ENCODE assay signal across 13 cellular contexts in the genomic region with DNA sequence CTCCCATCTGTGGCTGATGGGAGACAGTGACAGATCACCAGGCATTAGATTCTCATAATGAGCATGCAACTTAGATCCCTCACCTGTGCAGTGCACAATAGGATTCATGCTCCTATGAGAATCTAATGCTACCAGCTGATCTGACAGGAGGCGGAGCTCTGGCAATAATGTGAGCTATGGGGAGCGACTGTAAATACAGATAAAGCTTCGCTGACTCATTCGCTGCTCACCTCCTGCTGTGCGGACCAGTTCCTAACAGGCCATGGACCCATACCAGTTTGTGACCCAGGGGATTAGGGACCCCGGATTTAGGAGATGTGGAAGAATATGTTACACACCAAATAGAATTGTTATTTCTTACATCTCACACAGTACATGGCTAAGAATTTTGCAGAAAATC. TPM values are rescaled to one million over a fixed set of nuclear protein-coding genes. Genes with fewer than 3 reads are reported as not detected.
DNase-seq lines count a peak whose midpoint lies in the region; ATAC-seq, FAIRE-seq and TF ChIP-seq lines count a peak whose summit lies in the region.
"Had no signal": no experiment of that assay in that cellular context is flagged by ENCODE, and none has a peak within 500 bp of the region (broad histone marks: within the 10 kb centered on the region; RNA-seq: fewer than 3 reads in every experiment).

No MANE protein-coding gene starts in this region.

- H2AK5ac ChIP-seq in H1 (ENCODE audit: low read depth, low read length): no peak overlapping the region

- H3K27ac ChIP-seq in H1 (ENCODE audit: low read depth, low read length): no peak overlapping the region
- H3K27ac ChIP-seq: BLaER1 had no signal

- no peaks in the 10 kb centered on the region for H3K27me3 ChIP-seq in H1 (replicated peaks in 1 of 4; ENCODE audit: control insufficient read depth in 3 of 4, extremely low read depth in 1 of 4, insufficient read depth in 3 of 4, low read length in 3 of 4)
- H3K27me3 ChIP-seq: BLaER1 had no signal

- H2BK5ac ChIP-seq in H1 (ENCODE audit: low read depth, low read length): no peak overlapping the region

- no peaks in the 10 kb centered on the region for H3K36me3 ChIP-seq in H1 (ENCODE audit: control insufficient read depth in 2 of 4, insufficient read depth in 4 of 4, low read length in 3 of 4)
- H3K36me3 ChIP-seq: BLaER1 had no signal

- H3K4ac ChIP-seq in H1 (replicated peaks; ENCODE audit: insufficient read length, low read depth, low read length): no peak overlapping the region

- H3K23ac ChIP-seq in H1 (ENCODE audit: insufficient read length): no peak overlapping the region

- POLR2A ChIA-PET in H1 (lab: Charles Lee; ENCODE audit: partially characterized antibody): interaction anchor here (0.5 kb wide), 1 partner anchor 38 kb away, joined by 3 read pairs; no protein-coding TSS in a partner anchor

- H3K27me3 Mint-ChIP-seq in activated CD4-positive, alpha-beta T cell treated with anti-CD3 and anti-CD28 coated beads, Interleukin-2, amount 10 ng/mL, durations not matched to agents 24 days and 14 days: no peaks in the 10 kb centered on the region

- no peaks in the 10 kb centered on the region for H4K20me1 ChIP-seq in H1 (replicated peaks in 1 of 2; ENCODE audit: control insufficient read depth in 1 of 2, insufficient read depth in 2 of 2, low read length in 2 of 2)
- H4K20me1 ChIP-seq: BLaER1 had no signal

- no peak for TF ChIP-seq RAD21 in H1 (IDR thresholded peaks at IDR 0.05 in 1 of 2, conservative IDR thresholded peaks at IDR 0.05 in 1 of 2; ENCODE audit: low read depth in 2 of 2, low read length in 2 of 2)

- no peak overlapping the region for H4K8ac ChIP-seq in H1 (ENCODE audit: extremely low read depth, insufficient read depth, low read length)

- no peak for FAIRE-seq in H1 (lab: Jason Lieb, UNC)

- WGBS in H1 (ENCODE audit: extremely low coverage in 1 of 2, insufficient coverage in 1 of 2, insufficient read length in 1 of 2, insufficient replicate concordance in 2 of 2, low coverage in 1 of 2, low lambda C conversion rate in 2 of 2, missing lambda C conversion rate in 1 of 2), 2 experiments: 75% methylated on average over 6 of the region's 6 CpGs; no CpG with 5 or more reads in 1 of the 2 experiments

- H3K4me3 Mint-ChIP-seq in activated CD4-positive, alpha-beta T cell treated with anti-CD3 and anti-CD28 coated beads, Interleukin-2, amount 10 ng/mL, durations not matched to agents 24 days and 14 days: no peak overlapping the region
- H3K4me3 Mint-ChIP-seq: naive B cell; T-helper 1 cell treated with Interleukin-12 subunit alpha and Interleukin-12 subunit beta and Interleukin-4 antibody, amounts not matched to agents 30 μg/mL and 1 μg/mL, for 36 hours had no signal

- H2BK12ac ChIP-seq in H1 (ENCODE audit: low read depth, low read length): no peak overlapping the region

- no peak overlapping the region for H2BK120ac ChIP-seq in H1 (replicated peaks; ENCODE audit: low read depth, low read length)

- H3K4me1 ChIP-seq in H1 (replicated peaks in 1 of 4; ENCODE audit: control insufficient read depth in 3 of 4, insufficient read depth in 4 of 4, low read length in 3 of 4): peaks cover 0 to 9% (median 1%) of the 10 kb centered on the region in 4 experiments; a peak in 3 of 7 replicates
- H3K4me1 ChIP-seq: BLaER1 had no signal

- no peak overlapping the region for H2AFZ ChIP-seq in H1 (ENCODE audit: low read length)

- peak; percentile 60 for ATAC-seq in left ventricle myocardium superior
- no peak for ATAC-seq in HG03196 (IDR thresholded peaks at IDR 0.05; ENCODE audit: unreplicated experiment)
- no peak for ATAC-seq in GM19328 (IDR thresholded peaks at IDR 0.05; ENCODE audit: unreplicated experiment)

- no peak overlapping the region for H2BK15ac ChIP-seq in H1 (ENCODE audit: low read length)

- no peak overlapping the region for H2BK20ac ChIP-seq in H1 (ENCODE audit: low read length)

- CTCF ChIA-PET in H1 (lab: Charles Lee; ENCODE audit: partially characterized antibody): interaction anchor here (0.7 to 1.2 kb wide), 3 partner anchors 11 to 156 kb away, joined by 3 read pairs; no protein-coding TSS in a partner anchor

- H3K14ac ChIP-seq in H1 (ENCODE audit: insufficient read length): no peak overlapping the region

- H3K18ac ChIP-seq in H1 (ENCODE audit: extremely low read depth, low read length): no peak overlapping the region

- H3K79me2 ChIP-seq in H1 (ENCODE audit: control insufficient read depth in 1 of 2, insufficient read depth in 2 of 2, low read length in 2 of 2): no peaks in the 10 kb centered on the region

- TF ChIP-seq EP300 in H1 (IDR thresholded peaks at IDR 0.05; ENCODE audit: borderline replicate concordance in 1 of 2, low read depth in 2 of 2, low read length in 2 of 2): no peak

- H3K4me1 Mint-ChIP-seq in activated CD4-positive, alpha-beta T cell treated with anti-CD3 and anti-CD28 coated beads, Interleukin-2, amount 10 ng/mL, durations not matched to agents 24 days and 14 days: no peaks in the 10 kb centered on the region
- H3K4me1 Mint-ChIP-seq: naive B cell had no signal

- H3K9ac ChIP-seq in H1 (replicated peaks in 1 of 4; ENCODE audit: extremely low read depth in 1 of 4, low read depth in 3 of 4, low read length in 3 of 4): no peak overlapping the region
- H3K9ac ChIP-seq: BLaER1 had no signal

- TF ChIP-seq CTCF in H1 (IDR thresholded peaks at IDR 0.05; ENCODE audit: control extremely low read depth in 1 of 3, insufficient read depth in 1 of 3, low read depth in 1 of 3, low read length in 3 of 3) (no peak), GM20000 (IDR thresholded peaks at IDR 0.05; ENCODE audit: extremely low read depth, missing control alignments) (no peak)

- 0 out of 2 replicates have a peak, but pooled peaks cover 1% of the 10 kb centered on the region for H3K23me2 ChIP-seq in H1 (ENCODE audit: low read depth, low read length)

- H3K36me3 Mint-ChIP-seq in activated CD4-positive, alpha-beta T cell treated with anti-CD3 and anti-CD28 coated beads, Interleukin-2, amount 10 ng/mL, durations not matched to agents 24 days and 14 days (ENCODE audit: low read depth): no peaks in the 10 kb centered on the region
- H3K36me3 Mint-ChIP-seq: naive B cell had no signal

- H4K5ac ChIP-seq in H1 (ENCODE audit: insufficient read length, low read depth, low read length): no peak overlapping the region

- H3K27ac Mint-ChIP-seq in activated CD4-positive, alpha-beta T cell treated with anti-CD3 and anti-CD28 coated beads, Interleukin-2, amount 10 ng/mL, durations not matched to agents 24 days and 14 days: no peak overlapping the region
- H3K27ac Mint-ChIP-seq: naive B cell; T-helper 1 cell treated with Interleukin-12 subunit alpha and Interleukin-12 subunit beta and Interleukin-4 antibody, amounts not matched to agents 30 μg/mL and 1 μg/mL, for 36 hours had no signal

- no peak overlapping the region for H3K4me3 ChIP-seq in H1 (ENCODE audit: extremely low read depth in 1 of 4, insufficient read depth in 2 of 4, low read depth in 3 of 4, low read length in 4 of 4)
- H3K4me3 ChIP-seq: BLaER1 had no signal

- no peaks in the 10 kb centered on the region for H3K9me3 Mint-ChIP-seq in activated CD4-positive, alpha-beta T cell treated with anti-CD3 and anti-CD28 coated beads, Interleukin-2, amount 10 ng/mL, durations not matched to agents 24 days and 14 days
- H3K9me3 Mint-ChIP-seq: naive B cell; T-helper 1 cell treated with Interleukin-12 subunit alpha and Interleukin-12 subunit beta and Interleukin-4 antibody, amounts not matched to agents 30 μg/mL and 1 μg/mL, for 36 hours had no signal

- H4K91ac ChIP-seq in H1 (replicated peaks; ENCODE audit: insufficient read length, low read length): no peak overlapping the region

- TF ChIP-seq POLR2A in H1 (IDR thresholded peaks at IDR 0.05; ENCODE audit: control extremely low read depth in 1 of 2, low read depth in 2 of 2, low read length in 2 of 2): no peak

- intact Hi-C loops in left ventricle myocardium superior (cut with micrococcal nuclease) (no loop called here), cardiac septum (cut with DNase I) (no loop called here)
- intact Hi-C loops in activated CD4-positive, alpha-beta T cell treated with anti-CD3 and anti-CD28 coated beads, Interleukin-2, amount 10 ng/mL, durations not matched to agents 24 days and 14 days (cut with micrococcal nuclease): no loop called here

- DNase-seq in left ventricle myocardium superior (no peak), cardiac septum (ENCODE audit: low spot score) (no peak), OCI-M1 (lab: John Stamatoyannopoulos, UW) (peak; percentile 82), H1 (ENCODE audit: low read depth in 1 of 2, low spot score in 2 of 2) (peak in 1 of 2 experiments; percentile 53), GM20000 (ENCODE audit: low spot score) (no peak)
- no peak for DNase-seq in activated CD4-positive, alpha-beta T cell treated with anti-CD3 and anti-CD28 coated beads, Interleukin-2, amount 10 ng/mL, durations not matched to agents 24 days and 14 days
- DNase-seq: activated CD8-positive, alpha-beta memory T cell treated with anti-CD3 and anti-CD28 coated beads, Interleukin-2, amount 50 U/mL, for 4 hours; naive B cell had no signal

- H3K4me2 ChIP-seq in H1 (ENCODE audit: insufficient read depth in 1 of 2, low read depth in 2 of 2, low read length in 2 of 2): no peak overlapping the region
- H3K4me2 ChIP-seq: BLaER1 had no signal

- no peaks in the 10 kb centered on the region for H3K79me1 ChIP-seq in H1 (ENCODE audit: low read depth, low read length)

- no peak overlapping the region for H3K56ac ChIP-seq in H1 (replicated peaks; ENCODE audit: insufficient read length, low read depth, low read length)

- no peaks in the 10 kb centered on the region for H3K9me3 ChIP-seq in H1 (ENCODE audit: insufficient read depth in 2 of 2, low read depth in 1 of 2, low read length in 1 of 2)
- H3K9me3 ChIP-seq: BLaER1 had no signal

RNA-seq across cellular contexts. Expression of a gene that starts 6.7 kb away (rescaled TPM):
- total RNA-seq in left ventricle myocardium superior: not detected
- not detected for total RNA-seq in cardiac septum
- not detected in 2 replicates for total RNA-seq in H1 (2021; fragmentation: NEBNext Ultra II Directional; extraction: Animal tissue kit (Norgen Biotek cat#: 25700))
- polyA plus RNA-seq in H1 (2011; rRNA removed): not detected in 2 replicates
- not detected for polyA plus RNA-seq in H1 (2011; cell fraction: cytosol; rRNA removed)
- polyA plus RNA-seq in H1 (2011; cell fraction: nucleus; rRNA removed): not detected
- not detected in 4 replicates for polyA plus RNA-seq in H1 (2012, experiment 1 of 2)
- polyA plus RNA-seq in H1 (2012, experiment 2 of 2): not detected
- polyA plus RNA-seq in H1 (2013, experiment 1 of 2): not detected
- polyA plus RNA-seq in H1 (2013, experiment 2 of 2): not detected
- polyA minus RNA-seq in H1 (2011; rRNA and poly(A)+ RNA removed): 0.25 TPM in 1 of 2 replicates, not detected in the other
- not detected for polyA minus RNA-seq in H1 (2011; cell fraction: cytosol; rRNA and poly(A)+ RNA removed)
- polyA minus RNA-seq in H1 (2011; cell fraction: nucleus; rRNA and poly(A)+ RNA removed): not detected
- total RNA-seq in activated CD4-positive, alpha-beta T cell treated with anti-CD3 and anti-CD28 coated beads, Interleukin-2, amount 10 ng/mL, durations not matched to agents 24 days and 14 days: not detected in 2 replicates
- polyA plus RNA-seq: adipose tissue had no signal

RNA-seq across cellular contexts. Expression of a gene that starts 18.7 kb away (rescaled TPM):
- total RNA-seq in left ventricle myocardium superior (228 TPM), cardiac septum (147 TPM)
- 0.06 TPM in 1 of 2 replicates, not detected in the other for total RNA-seq in H1 (2021; fragmentation: NEBNext Ultra II Directional; extraction: Animal tissue kit (Norgen Biotek cat#: 25700))
- 0.03 and 0.05 TPM in 2 replicates for polyA plus RNA-seq in H1 (2011; rRNA removed)
- polyA plus RNA-seq in H1 (2011; cell fraction: cytosol; rRNA removed): 0.04 TPM
- polyA plus RNA-seq in H1 (2011; cell fraction: nucleus; rRNA removed): 0.07 TPM
- 0.03 to 0.05 TPM (median 0.05 TPM) in 3 of 4 replicates, not detected in the other for polyA plus RNA-seq in H1 (2012, experiment 1 of 2)
- polyA plus RNA-seq in H1 (2012, experiment 2 of 2): not detected
- polyA plus RNA-seq in H1 (2013, experiment 1 of 2): 0.02 TPM
- 0.04 TPM for polyA plus RNA-seq in H1 (2013, experiment 2 of 2)
- polyA minus RNA-seq in H1 (2011; rRNA and poly(A)+ RNA removed): 0.22 and 0.25 TPM in 2 replicates
- polyA minus RNA-seq in H1 (2011; cell fraction: cytosol; rRNA and poly(A)+ RNA removed): not detected
- not detected for polyA minus RNA-seq in H1 (2011; cell fraction: nucleus; rRNA and poly(A)+ RNA removed)
- total RNA-seq in activated CD4-positive, alpha-beta T cell treated with anti-CD3 and anti-CD28 coated beads, Interleukin-2, amount 10 ng/mL, durations not matched to agents 24 days and 14 days: not detected in 2 replicates

RNA-seq across cellular contexts. Expression of a gene that starts 28.7 kb away (rescaled TPM):
- total RNA-seq in left ventricle myocardium superior: 0.79 TPM
- total RNA-seq in cardiac septum: 0.97 TPM
- total RNA-seq in H1 (2021; fragmentation: NEBNext Ultra II Directional; extraction: Animal tissue kit (Norgen Biotek cat#: 25700)): 15.3 and 16.1 TPM in 2 replicates
- 2.5 and 3.6 TPM in 2 replicates for polyA plus RNA-seq in H1 (2011; rRNA removed)
- polyA plus RNA-seq in H1 (2011; cell fraction: cytosol; rRNA removed): 5.1 TPM
- 5.7 TPM for polyA plus RNA-seq in H1 (2011; cell fraction: nucleus; rRNA removed)
- polyA plus RNA-seq in H1 (2012, experiment 1 of 2): 7.4 to 11.7 TPM (median 9.7 TPM) in 4 replicates
- polyA plus RNA-seq in H1 (2012, experiment 2 of 2): 0.29 TPM
- 6.4 TPM for polyA plus RNA-seq in H1 (2013, experiment 1 of 2)
- polyA plus RNA-seq in H1 (2013, experiment 2 of 2): 5.6 TPM
- polyA minus RNA-seq in H1 (2011; rRNA and poly(A)+ RNA removed): 15.4 and 20.9 TPM in 2 replicates
- polyA minus RNA-seq in H1 (2011; cell fraction: cytosol; rRNA and poly(A)+ RNA removed): 17.8 TPM
- polyA minus RNA-seq in H1 (2011; cell fraction: nucleus; rRNA and poly(A)+ RNA removed): 39.4 TPM
- 30.3 and 31.0 TPM in 2 replicates for total RNA-seq in activated CD4-positive, alpha-beta T cell treated with anti-CD3 and anti-CD28 coated beads, Interleukin-2, amount 10 ng/mL, durations not matched to agents 24 days and 14 days

Comparison
In these comparisons a context has a peak if more than half of its experiments do, and no peak if none do; other contexts are left out.
1. RNA of a gene that starts 18.7 kb away (total RNA-seq): 228 TPM in left ventricle myocardium superior (single experiment) and 147 TPM in cardiac septum (single experiment); 0.06 TPM in H1 and not detected in activated CD4-positive, alpha-beta T cell treated with anti-CD3 and anti-CD28 coated beads, Interleukin-2, amount 10 ng/mL, durations not matched to agents 24 days and 14 days; every median in the first group is over 100 times any median in the second.